Comparison of ENCODE assay signal across 35 cellular contexts in the genomic region with DNA sequence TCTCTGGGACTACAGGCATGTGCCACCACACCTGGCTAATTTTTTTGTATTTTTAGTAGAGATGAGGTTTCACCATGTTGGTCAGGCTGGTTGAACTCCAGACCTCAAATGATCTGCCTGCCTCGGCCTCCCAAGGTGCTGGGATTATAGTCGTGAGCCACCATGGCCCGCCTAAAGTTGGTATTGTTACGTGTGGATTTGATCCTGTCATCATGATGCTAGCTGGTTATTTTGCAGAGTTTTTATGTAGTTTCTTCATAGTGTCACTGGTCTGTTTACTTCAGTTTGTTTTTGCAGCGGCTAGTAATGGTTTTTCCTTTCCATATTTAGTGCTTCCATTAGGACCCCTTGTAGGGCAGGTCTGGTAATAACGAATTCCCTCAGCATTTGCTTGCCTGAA.
A peak's percentile ranks its signal among the peaks of the same experiment; 100 is the strongest.
DNase-seq lines count a peak whose midpoint lies in the region; ATAC-seq and TF ChIP-seq lines count a peak whose summit lies in the region.
"Had no signal": no experiment of that assay in that cellular context is flagged by ENCODE, and none has a peak within 500 bp of the region (broad histone marks: within the 10 kb centered on the region; RNA-seq: fewer than 3 reads in every experiment).

No MANE protein-coding gene starts in this region.

- no peak overlapping the region for H2BK5ac ChIP-seq in neuronal stem cell (ENCODE audit: low read length)

- POLR2A ChIA-PET in HEK293 (lab: Yijun Ruan, JAX), result no interaction called here

- H3K4me3 Mint-ChIP-seq in activated T-helper 1 cell treated with anti-CD3 and anti-CD28 coated beads, Interleukin-12 subunit alpha, Interleukin-12 subunit beta, Interleukin-2, Interleukin-4 antibody, amounts not matched to agents 30 ng/mL and 10 ng/mL and 1 ng/mL, durations not matched to agents 14 hours and 24 hours and 36 hours, result no peak overlapping the region
- no peak overlapping the region for H3K4me3 Mint-ChIP-seq in type B pancreatic cell
- H3K4me3 Mint-ChIP-seq: B cell; CD14-positive monocyte; CD4-positive, alpha-beta memory T cell; CD4-positive, alpha-beta T cell; CD4-positive, CD25-positive, alpha-beta regulatory T cell; CD8-positive, alpha-beta memory T cell; CD8-positive, alpha-beta T cell had no signal

- no CpG with 5 or more reads among the region's 6 CpGs for WGBS in neuronal stem cell (ENCODE audit: extremely low coverage in 2 of 2, insufficient read length in 2 of 2, insufficient replicate concordance in 1 of 2), 2 donors
- whole genome bisulfite sequencing in testis, 2 donors, result 89 to 91% methylated on average over 6 of the region's 6 CpGs

- H2AFZ ChIP-seq in neuronal stem cell (ENCODE audit: low read length) (no peak overlapping the region), osteoblast (ENCODE audit: low read length) (no peak overlapping the region)

- H3K4ac ChIP-seq in neuronal stem cell (ENCODE audit: low read length), result no peak overlapping the region

- no peaks in the 10 kb centered on the region for H3K36me3 Mint-ChIP-seq in activated T-helper 1 cell treated with anti-CD3 and anti-CD28 coated beads, Interleukin-12 subunit alpha, Interleukin-12 subunit beta, Interleukin-2, Interleukin-4 antibody, amounts not matched to agents 30 ng/mL and 10 ng/mL and 1 ng/mL, durations not matched to agents 14 hours and 24 hours and 36 hours (ENCODE audit: low read depth)
- no peaks in the 10 kb centered on the region for H3K36me3 Mint-ChIP-seq in type B pancreatic cell
- H3K36me3 Mint-ChIP-seq: CD14-positive monocyte; CD4-positive, alpha-beta memory T cell; CD4-positive, CD25-positive, alpha-beta regulatory T cell; CD8-positive, alpha-beta T cell had no signal

- intact Hi-C loops in testis (cut with DNase I; ENCODE audit: low total_unique reads), result no loop called here
- intact Hi-C loops in activated T-helper 1 cell treated with anti-CD3 and anti-CD28 coated beads, Interleukin-12 subunit alpha, Interleukin-12 subunit beta, Interleukin-2, Interleukin-4 antibody, amounts not matched to agents 30 ng/mL and 10 ng/mL and 1 ng/mL, durations not matched to agents 14 hours and 24 hours and 36 hours (cut with micrococcal nuclease), result no loop called here

- H3K4me1 Mint-ChIP-seq in activated T-helper 1 cell treated with anti-CD3 and anti-CD28 coated beads, Interleukin-12 subunit alpha, Interleukin-12 subunit beta, Interleukin-2, Interleukin-4 antibody, amounts not matched to agents 30 ng/mL and 10 ng/mL and 1 ng/mL, durations not matched to agents 14 hours and 24 hours and 36 hours (ENCODE audit: low read depth), result no peaks in the 10 kb centered on the region
- H3K4me1 Mint-ChIP-seq in type B pancreatic cell (ENCODE audit: unreplicated experiment), result no peaks in the 10 kb centered on the region
- H3K4me1 Mint-ChIP-seq: B cell; CD14-positive monocyte; CD4-positive, alpha-beta memory T cell; CD4-positive, CD25-positive, alpha-beta regulatory T cell; CD8-positive, alpha-beta memory T cell had no signal

- no peak overlapping the region for H3K23ac ChIP-seq in neuronal stem cell (ENCODE audit: low read depth, low read length, poor library complexity)

- ATAC-seq in HG03469 (IDR thresholded peaks at IDR 0.05; ENCODE audit: unreplicated experiment), result no peak
- ATAC-seq: A549; CD8-positive, alpha-beta T cell had no signal

- TF ChIP-seq CTCF in HEK293 (tag by site-specific recombination; IDR thresholded peaks at IDR 0.05) (no peak), osteoblast (IDR thresholded peaks at IDR 0.05; ENCODE audit: extremely low read depth, low read depth, low read length) (no peak), testis (IDR thresholded peaks at IDR 0.05) (no peak), type B pancreatic cell (conservative IDR thresholded peaks at IDR 0.05) (no peak)

- H3K36me3 ChIP-seq in HEK293 (ENCODE audit: control insufficient read depth in 2 of 2, insufficient read depth in 1 of 2, low read length in 2 of 2), result no peaks in the 10 kb centered on the region
- no peaks in the 10 kb centered on the region for H3K36me3 ChIP-seq in neuronal stem cell (replicated peaks in 1 of 2; ENCODE audit: control insufficient read depth in 2 of 2, insufficient read depth in 2 of 2, low read length in 2 of 2)
- no peaks in the 10 kb centered on the region for H3K36me3 ChIP-seq in osteoblast (ENCODE audit: insufficient read depth, low read length)
- H3K36me3 ChIP-seq in testis (ENCODE audit: low read depth, missing control alignments), result no peaks in the 10 kb centered on the region
- H3K36me3 ChIP-seq: BE2C; BLaER1; BLaER1 treated with 17β-estradiol and CSF1 and Interleukin-3, amounts not matched to agents 10 nM and 100 nM had no signal

- no peaks in the 10 kb centered on the region for H3K9me3 Mint-ChIP-seq in activated T-helper 1 cell treated with anti-CD3 and anti-CD28 coated beads, Interleukin-12 subunit alpha, Interleukin-12 subunit beta, Interleukin-2, Interleukin-4 antibody, amounts not matched to agents 30 ng/mL and 10 ng/mL and 1 ng/mL, durations not matched to agents 14 hours and 24 hours and 36 hours
- H3K9me3 Mint-ChIP-seq in type B pancreatic cell, result peaks cover 6% of the 10 kb centered on the region
- H3K9me3 Mint-ChIP-seq: CD4-positive, alpha-beta T cell; CD8-positive, alpha-beta memory T cell had no signal

- no peak for DNase-seq in neuronal stem cell (ENCODE audit: low spot score)
- peak; percentile 29 for DNase-seq in osteoblast (ENCODE audit: insufficient read length, low spot score, missing footprints)
- peak; percentile 7 for DNase-seq in testis
- DNase-seq in stimulated activated CD8-positive, alpha-beta memory T cell treated with anti-CD3 and anti-CD28 coated beads, Interleukin-4, amount 100 ng/mL, for 48 hours, result no peak
- no peak for DNase-seq in activated T-helper 1 cell treated with anti-CD3 and anti-CD28 coated beads, Interleukin-12 subunit alpha, Interleukin-12 subunit beta, Interleukin-2, Interleukin-4 antibody, amounts not matched to agents 30 ng/mL and 10 ng/mL and 1 ng/mL, durations not matched to agents 14 hours and 24 hours and 36 hours (ENCODE audit: low spot score)
- no peak for DNase-seq in type B pancreatic cell (ENCODE audit: extremely low spot score, unreplicated experiment)
- DNase-seq: 8988T; ACHN; AML-193; BE2C; C1 segment of cervical spinal cord; Caco-2; Calu3; CD4-positive, alpha-beta memory T cell; CD4-positive, alpha-beta T cell; CD4-positive, CD25-positive, alpha-beta regulatory T cell; CD8-positive, alpha-beta memory T cell; CD8-positive, alpha-beta T cell; COR-L47; DMS 273 treated with DMSO at 0.1 percent for 48 hours; DMS153; DMS53; DMS79; DMS79 treated with DMSO at 0.1 percent for 48 hours; DND-41; EL had no signal

- H3K27me3 Mint-ChIP-seq in activated T-helper 1 cell treated with anti-CD3 and anti-CD28 coated beads, Interleukin-12 subunit alpha, Interleukin-12 subunit beta, Interleukin-2, Interleukin-4 antibody, amounts not matched to agents 30 ng/mL and 10 ng/mL and 1 ng/mL, durations not matched to agents 14 hours and 24 hours and 36 hours (ENCODE audit: insufficient read depth), result peaks cover 9% of the 10 kb centered on the region
- H3K27me3 Mint-ChIP-seq in type B pancreatic cell, result peaks cover 6% of the 10 kb centered on the region

- H3K27me3 ChIP-seq in neuronal stem cell (ENCODE audit: control insufficient read depth in 3 of 3, insufficient read depth in 3 of 3, low read depth in 1 of 3, low read length in 3 of 3) (peaks cover 0 to 3% (median 0%) of the 10 kb centered on the region in 3 experiments), osteoblast (ENCODE audit: insufficient read depth, low read length) (no peaks in the 10 kb centered on the region), testis (no peaks in the 10 kb centered on the region)
- H3K27me3 ChIP-seq: BE2C; BLaER1; BLaER1 treated with 17β-estradiol and CSF1 and Interleukin-3, amounts not matched to agents 10 nM and 100 nM had no signal

- H4K20me1 ChIP-seq in osteoblast (ENCODE audit: insufficient read depth, low read length), result no peaks in the 10 kb centered on the region
- H4K20me1 ChIP-seq: BLaER1; BLaER1 treated with 17β-estradiol and CSF1 and Interleukin-3, amounts not matched to agents 10 nM and 100 nM had no signal

- no peak overlapping the region for H2AK5ac ChIP-seq in neuronal stem cell (ENCODE audit: low read depth, low read length)

- H3K18ac ChIP-seq in neuronal stem cell (ENCODE audit: low read length), result no peak overlapping the region

- H3K9me3 ChIP-seq in HEK293 (ENCODE audit: control insufficient read depth, insufficient read depth, low read depth, low read length) (no peaks in the 10 kb centered on the region), neuronal stem cell (replicated peaks in 1 of 2; ENCODE audit: control insufficient read depth in 2 of 2, insufficient read depth in 1 of 2, low read depth in 1 of 2, low read length in 2 of 2) (peaks cover 0 to 4% of the 10 kb centered on the region in 2 donors), osteoblast (ENCODE audit: low read depth, low read length) (no peaks in the 10 kb centered on the region), testis (no peaks in the 10 kb centered on the region)
- H3K9me3 ChIP-seq: A549; BE2C; BLaER1 treated with 17β-estradiol and CSF1 and Interleukin-3, amounts not matched to agents 10 nM and 100 nM; Caco-2 had no signal

- no peak overlapping the region for H4K91ac ChIP-seq in neuronal stem cell (ENCODE audit: low read depth, low read length, poor library complexity)

- no peak overlapping the region for H3K14ac ChIP-seq in neuronal stem cell (ENCODE audit: low read length)

- H3K27ac ChIP-seq in HEK293 (ENCODE audit: extremely low read depth, low read depth, low read length) (no peak overlapping the region), neuronal stem cell (replicated peaks; ENCODE audit: low read length) (no peak overlapping the region), osteoblast (ENCODE audit: low read depth, low read length) (no peak overlapping the region), testis (no peak overlapping the region)
- H3K27ac ChIP-seq: 22Rv1; A549; BLaER1; BLaER1 treated with 17β-estradiol and CSF1 and Interleukin-3, amounts not matched to agents 10 nM and 100 nM; C4-2B had no signal

- H2BK15ac ChIP-seq in neuronal stem cell (ENCODE audit: low read length), result no peak overlapping the region

- H2BK120ac ChIP-seq in neuronal stem cell (ENCODE audit: low read depth, low read length), result no peak overlapping the region

- no peak overlapping the region for H4K8ac ChIP-seq in neuronal stem cell (ENCODE audit: low read depth, low read length)

- H2BK12ac ChIP-seq in neuronal stem cell (ENCODE audit: low read length), result no peak overlapping the region

- H3K4me1 ChIP-seq in HEK293 (ENCODE audit: control insufficient read depth, insufficient read depth, low read length) (no peaks in the 10 kb centered on the region), neuronal stem cell (ENCODE audit: control insufficient read depth in 2 of 2, insufficient read depth in 1 of 2, low read depth in 1 of 2, low read length in 2 of 2) (peaks cover 0 to 7% of the 10 kb centered on the region in 2 donors), osteoblast (ENCODE audit: insufficient read depth, low read length) (no peaks in the 10 kb centered on the region), testis (no peaks in the 10 kb centered on the region)
- H3K4me1 ChIP-seq: A549; BE2C; BLaER1; BLaER1 treated with 17β-estradiol and CSF1 and Interleukin-3, amounts not matched to agents 10 nM and 100 nM; Caco-2 had no signal

- H3K4me2 ChIP-seq in neuronal stem cell (ENCODE audit: insufficient read depth, low read length, poor library complexity, severe bottlenecking) (peak overlapping the region; percentile 11), osteoblast (ENCODE audit: insufficient read depth, low read length) (no peak overlapping the region)
- H3K4me2 ChIP-seq: A549; BLaER1; BLaER1 treated with 17β-estradiol and CSF1 and Interleukin-3, amounts not matched to agents 10 nM and 100 nM had no signal

- H3K9ac ChIP-seq in neuronal stem cell (ENCODE audit: low read depth, low read length, poor library complexity), result no peak overlapping the region
- H3K9ac ChIP-seq: BLaER1; BLaER1 treated with 17β-estradiol and CSF1 and Interleukin-3, amounts not matched to agents 10 nM and 100 nM had no signal

- TF ChIP-seq POLR2A in testis (IDR thresholded peaks at IDR 0.05), result no peak

- H3K27ac Mint-ChIP-seq in activated T-helper 1 cell treated with anti-CD3 and anti-CD28 coated beads, Interleukin-12 subunit alpha, Interleukin-12 subunit beta, Interleukin-2, Interleukin-4 antibody, amounts not matched to agents 30 ng/mL and 10 ng/mL and 1 ng/mL, durations not matched to agents 14 hours and 24 hours and 36 hours, result no peak overlapping the region
- no peak overlapping the region for H3K27ac Mint-ChIP-seq in type B pancreatic cell
- H3K27ac Mint-ChIP-seq: B cell; CD14-positive monocyte; CD4-positive, alpha-beta memory T cell; CD4-positive, alpha-beta T cell; CD4-positive, CD25-positive, alpha-beta regulatory T cell; CD8-positive, alpha-beta memory T cell; CD8-positive, alpha-beta T cell had no signal

- no peaks in the 10 kb centered on the region for H3K79me2 ChIP-seq in osteoblast (ENCODE audit: insufficient read depth, low read length)

- CTCF ChIA-PET in HEK293 (lab: Yijun Ruan, JAX), result interaction anchor here (0.8 kb wide), 1 partner anchor 9 kb away, joined by 3 read pairs; no protein-coding TSS in a partner anchor

- H3K4me3 ChIP-seq in HEK293 (ENCODE audit: low read depth, low read length) (no peak overlapping the region), neuronal stem cell (ENCODE audit: low read length in 2 of 2) (no peak overlapping the region), osteoblast (ENCODE audit: insufficient read depth, low read length) (no peak overlapping the region), testis (no peak overlapping the region)
- H3K4me3 ChIP-seq: A549; BLaER1; BLaER1 treated with 17β-estradiol and CSF1 and Interleukin-3, amounts not matched to agents 10 nM and 100 nM had no signal

- no peaks in the 10 kb centered on the region for H3K79me1 ChIP-seq in neuronal stem cell (ENCODE audit: low read depth, low read length)

Comparison
In these comparisons a context has a peak if more than half of its experiments do, and no peak if none do; other contexts are left out.
1. DNase-seq: peak in osteoblast (single experiment) and testis (single experiment); none in neuronal stem cell (single experiment), stimulated activated CD8-positive, alpha-beta memory T cell treated with anti-CD3 and anti-CD28 coated beads, Interleukin-4, amount 100 ng/mL, for 48 hours (single experiment), activated T-helper 1 cell treated with anti-CD3 and anti-CD28 coated beads, Interleukin-12 subunit alpha, Interleukin-12 subunit beta, Interleukin-2, Interleukin-4 antibody, amounts not matched to agents 30 ng/mL and 10 ng/mL and 1 ng/mL, durations not matched to agents 14 hours and 24 hours and 36 hours (single experiment) and type B pancreatic cell (single experiment).